33 cellular contexts compared by ENCODE assay signal in the genomic region with DNA sequence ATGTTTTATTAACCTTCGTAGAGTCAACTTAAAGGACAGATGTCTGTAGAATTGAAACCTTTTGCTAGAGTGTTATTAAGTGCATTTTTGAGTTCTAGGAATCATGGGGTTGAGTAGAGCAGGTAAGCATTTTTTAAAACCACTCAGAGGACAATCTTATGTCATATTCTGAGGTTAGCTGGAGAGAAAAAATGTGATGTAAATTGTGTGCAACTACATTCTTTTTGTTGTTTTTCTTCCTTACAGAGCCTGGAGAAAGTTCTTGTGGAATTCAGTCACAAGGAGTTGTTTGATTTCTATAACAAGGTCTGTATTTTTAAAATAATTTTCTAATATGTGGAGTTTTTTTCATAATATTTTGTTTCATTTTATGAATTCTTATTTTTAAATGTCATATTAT.
"Had no signal": no experiment of that assay in that cellular context is flagged by ENCODE, and none has a peak within 500 bp of the region (broad histone marks: within the 10 kb centered on the region; RNA-seq: fewer than 3 reads in every experiment).

No MANE protein-coding gene starts in this region.

- H3K27me3 Mint-ChIP-seq: activated CD4-positive, alpha-beta memory T cell treated with anti-CD3 and anti-CD28 coated beads for 36 hours; activated CD4-positive, alpha-beta T cell treated with anti-CD3 and anti-CD28 coated beads, Interleukin-2, amount 10 ng/mL, durations not matched to agents 24 days and 14 days; activated naive CD4-positive, alpha-beta T cell treated with anti-CD3 and anti-CD28 coated beads, Interleukin-2, amount 10 ng/mL, durations not matched to agents 7 days and 5 days; activated naive CD8-positive, alpha-beta T cell treated with anti-CD3 and anti-CD28 coated beads, Interleukin-2, amount 10 ng/mL, durations not matched to agents 7 days and 5 days; natural killer cell treated with Interleukin-12 subunit alpha and Interleukin-12 subunit beta and Interleukin-15 and Interleukin-18, amount 100 ng/mL, for 72 hours; T-helper 17 cell had no signal

- H3K36me3 ChIP-seq: ovary, prostate gland, WERI-Rb-1 had no signal

- H3K4me1 Mint-ChIP-seq: activated CD4-positive, alpha-beta T cell treated with anti-CD3 and anti-CD28 coated beads, Interleukin-2, amount 10 ng/mL, durations not matched to agents 24 days and 14 days; activated naive CD4-positive, alpha-beta T cell treated with anti-CD3 and anti-CD28 coated beads, Interleukin-2, amount 10 ng/mL, durations not matched to agents 7 days and 5 days; activated naive CD8-positive, alpha-beta T cell treated with anti-CD3 and anti-CD28 coated beads, Interleukin-2, amount 10 ng/mL, durations not matched to agents 7 days and 5 days; T-helper 17 cell had no signal

- H3K27ac ChIP-seq: body of pancreas, esophagus muscularis mucosa, left lung, ovary, prostate gland, skin epidermis, upper lobe of left lung, vagina, WERI-Rb-1 had no signal

- ATAC-seq: activated CD4-positive, CD25-positive, alpha-beta regulatory T cell treated with anti-CD3 and anti-CD28 coated beads, Interleukin-2, amount 50 U/mL, for 24 hours; body of pancreas; left lung; mucosa of descending colon; natural killer cell treated with Interleukin-12 subunit alpha and Interleukin-12 subunit beta and Interleukin-15 and Interleukin-18, amount 100 ng/mL, for 72 hours; sciatic nerve; stimulated activated naive CD8-positive, alpha-beta T cell treated with anti-CD3 and anti-CD28 coated beads, Interleukin-15, Interleukin-2, amounts not matched to agents 100 U/mL and 50 U/mL, for 24 hours; T-helper 17 cell had no signal

- H3K4me1 ChIP-seq: body of pancreas, left lung, prostate gland, upper lobe of left lung, vagina had no signal

- H3K4me3 Mint-ChIP-seq: activated CD4-positive, alpha-beta memory T cell treated with anti-CD3 and anti-CD28 coated beads for 36 hours; activated CD4-positive, alpha-beta T cell treated with anti-CD3 and anti-CD28 coated beads, Interleukin-2, amount 10 ng/mL, durations not matched to agents 24 days and 14 days; activated naive CD4-positive, alpha-beta T cell treated with anti-CD3 and anti-CD28 coated beads, Interleukin-2, amount 10 ng/mL, durations not matched to agents 7 days and 5 days; activated naive CD8-positive, alpha-beta T cell treated with anti-CD3 and anti-CD28 coated beads, Interleukin-2, amount 10 ng/mL, durations not matched to agents 7 days and 5 days; activated T-helper 1 cell treated with anti-CD3 and anti-CD28 coated beads, Interleukin-12 subunit alpha, Interleukin-12 subunit beta, Interleukin-2, Interleukin-4 antibody, amounts not matched to agents 30 ng/mL and 10 ng/mL and 1 ng/mL, durations not matched to agents 14 hours and 24 hours and 36 hours; endodermal cell; natural killer cell treated with Interleukin-12 subunit alpha and Interleukin-12 subunit beta and Interleukin-15 and Interleukin-18, amount 100 ng/mL, for 72 hours; T-helper 17 cell had no signal

- H3K27me3 ChIP-seq: body of pancreas, esophagus muscularis mucosa, left lung, ovary, upper lobe of left lung, vagina had no signal

- H3K27ac Mint-ChIP-seq: activated CD4-positive, alpha-beta memory T cell treated with anti-CD3 and anti-CD28 coated beads for 36 hours; activated CD4-positive, alpha-beta T cell treated with anti-CD3 and anti-CD28 coated beads, Interleukin-2, amount 10 ng/mL, durations not matched to agents 24 days and 14 days; activated naive CD4-positive, alpha-beta T cell treated with anti-CD3 and anti-CD28 coated beads, Interleukin-2, amount 10 ng/mL, durations not matched to agents 7 days and 5 days; activated naive CD8-positive, alpha-beta T cell treated with anti-CD3 and anti-CD28 coated beads, Interleukin-2, amount 10 ng/mL, durations not matched to agents 7 days and 5 days; activated T-helper 1 cell treated with anti-CD3 and anti-CD28 coated beads, Interleukin-12 subunit alpha, Interleukin-12 subunit beta, Interleukin-2, Interleukin-4 antibody, amounts not matched to agents 30 ng/mL and 10 ng/mL and 1 ng/mL, durations not matched to agents 14 hours and 24 hours and 36 hours; endodermal cell; natural killer cell treated with Interleukin-12 subunit alpha and Interleukin-12 subunit beta and Interleukin-15 and Interleukin-18, amount 100 ng/mL, for 72 hours; T-helper 17 cell had no signal

- H3K4me3 ChIP-seq: body of pancreas, esophagus muscularis mucosa, left lung, lung, mucosa of descending colon, ovary, prostate gland, skin epidermis, upper lobe of left lung, vagina had no signal

- H3K9me3 ChIP-seq: body of pancreas, ovary, prostate gland had no signal

- DNase-seq: activated CD4-positive, alpha-beta memory T cell treated with anti-CD3 and anti-CD28 coated beads for 36 hours; activated CD4-positive, alpha-beta T cell treated with anti-CD3 and anti-CD28 coated beads, Interleukin-2, amount 10 ng/mL, durations not matched to agents 24 days and 14 days; activated CD8-positive, alpha-beta memory T cell treated with anti-CD3 and anti-CD28 coated beads, Interleukin-2, amount 50 U/mL, for 4 hours; activated gamma-delta T cell; activated naive CD4-positive, alpha-beta T cell treated with anti-CD3 and anti-CD28 coated beads, Interleukin-2, amount 10 ng/mL, durations not matched to agents 7 days and 5 days; activated naive CD8-positive, alpha-beta T cell treated with anti-CD3 and anti-CD28 coated beads, Interleukin-2, amount 10 ng/mL, durations not matched to agents 7 days and 5 days; activated T-cell treated with anti-CD3 and anti-CD28 coated beads, Interleukin-2, amount 50 U/mL, for 1 hour; amygdala; body of pancreas; cortex of kidney; endodermal cell; left lung; mesendoderm; mucosa of descending colon; ovary; retina; stimulated activated CD4-positive, alpha-beta T cell treated with anti-CD3 and anti-CD28 coated beads, Interleukin-12 subunit alpha, Interleukin-12 subunit beta, amount 100 ng/mL, for 4 hours; stimulated activated CD4-positive, alpha-beta T cell treated with anti-CD3 and anti-CD28 coated beads, Interleukin-4, amount 100 ng/mL, for 1 hour; stimulated activated naive CD8-positive, alpha-beta T cell treated with anti-CD3 and anti-CD28 coated beads, Interleukin-15, Interleukin-2, amounts not matched to agents 100 U/mL and 50 U/mL, for 24 hours; SW 1271; T-helper 17 cell; T1000; upper lobe of left lung; WERI-Rb-1 had no signal
